In genomic region chr4:6308890-6309643, GRCh38 we compare ENCODE assay signal across 8 cellular contexts. TPM values are rescaled to one million over a fixed set of nuclear protein-coding genes. Genes with fewer than 3 reads are reported as not detected.
DNase-seq lines count a peak whose midpoint lies in the region; ATAC-seq and TF ChIP-seq lines count a peak whose summit lies in the region.

No MANE protein-coding gene starts in this region.

- no peaks in the 10 kb centered on the region for H3K36me3 ChIP-seq in breast epithelium
- H3K36me3 ChIP-seq in mammary epithelial cell (ENCODE audit: insufficient read depth, low read length): no peaks in the 10 kb centered on the region
- no peaks in the 10 kb centered on the region for H3K36me3 ChIP-seq in mesodermal cell (ENCODE audit: control insufficient read depth, insufficient read depth, low read length)
- H3K36me3 ChIP-seq in aorta (ENCODE audit: control insufficient read depth in 1 of 2, insufficient read depth in 2 of 2, low read length in 1 of 2): peaks cover 0 to 2% of the 10 kb centered on the region in 2 donors

- in situ Hi-C loops in mammary epithelial cell (cut with MboI; ENCODE audit: low sequenced_read_pairs in 2 of 2): no loop called here

- H3K9me3 ChIP-seq in breast epithelium (no peaks in the 10 kb centered on the region), mammary epithelial cell (replicated peaks; ENCODE audit: insufficient read depth, low read length) (peaks cover 3% of the 10 kb centered on the region), mesodermal cell (ENCODE audit: control insufficient read depth, low read length) (no peaks in the 10 kb centered on the region), aorta (ENCODE audit: control insufficient read depth, low read length) (no peaks in the 10 kb centered on the region)

- H3K9ac ChIP-seq in mammary epithelial cell (ENCODE audit: insufficient read depth, low read length): no peak overlapping the region

- WGBS in mammary epithelial cell (ENCODE audit: low coverage, missing lambda C conversion rate): 10% methylated on average over 13 of the region's 65 CpGs
- WGBS in mesodermal cell (ENCODE audit: insufficient coverage in 2 of 2), 2 experiments: 8 to 13% methylated on average over 58 to 64 of the region's 65 CpGs
- 3 to 5% methylated on average over 57 to 65 of the region's 65 CpGs for WGBS in aorta, 2 donors

- TF ChIP-seq CTCF in breast epithelium (IDR thresholded peaks at IDR 0.05): peak in 1 of 3 donors; percentile 15
- TF ChIP-seq CTCF in MCF 10A (IDR thresholded peaks at IDR 0.05; ENCODE audit: unreplicated experiment): no peak
- TF ChIP-seq CTCF in mammary epithelial cell (conservative IDR thresholded peaks at IDR 0.05 in 1 of 2, IDR thresholded peaks at IDR 0.05 in 1 of 2; ENCODE audit: extremely low read depth in 1 of 2, insufficient read depth in 1 of 2, low read depth in 1 of 2, low read length in 2 of 2): peak in 1 of 2 donors; percentile 12
- no peak for TF ChIP-seq CTCF in GM20000 (IDR thresholded peaks at IDR 0.05; ENCODE audit: extremely low read depth, missing control alignments)

- dilution Hi-C loops in mammary epithelial cell (cut with HindIII; ENCODE audit: low sequenced_read_pairs): loop anchor here (5.0 kb wide), 3 partner anchors 57 to 87 kb away; no protein-coding TSS in a partner anchor

- H3K27me3 ChIP-seq in breast epithelium (no peaks in the 10 kb centered on the region), mammary epithelial cell (ENCODE audit: insufficient read depth, low read length) (peaks cover 17% of the 10 kb centered on the region), aorta (ENCODE audit: control insufficient read depth in 1 of 2, insufficient read depth in 2 of 2, low read length in 1 of 2) (no peaks in the 10 kb centered on the region)

- CTCF ChIA-PET in MCF 10A (lab: Yijun Ruan, JAX): interaction anchor here (1.5 kb wide), 1 partner anchor 22 kb away, joined by 5 read pairs; no protein-coding TSS in a partner anchor
- CTCF ChIA-PET in mammary epithelial cell (lab: Charles Lee; ENCODE audit: low non-redundant PET): no interaction called here

- no peaks in the 10 kb centered on the region for H3K27me3 Mint-ChIP-seq in MCF 10A (ENCODE audit: insufficient read depth, unreplicated experiment)

- POLR2A ChIA-PET in MCF 10A (lab: Yijun Ruan, JAX): no interaction called here

- ATAC-seq in aorta (ENCODE audit: low FRiP score): peak; percentile 47
- no peak for ATAC-seq in left colon

- no peaks in the 10 kb centered on the region for H3K4me1 Mint-ChIP-seq in MCF 10A (ENCODE audit: insufficient read depth, unreplicated experiment)

- H3K4me3 Mint-ChIP-seq in MCF 10A (ENCODE audit: unreplicated experiment): no peak overlapping the region

- DNase-seq in breast epithelium (ENCODE audit: low spot score in 2 of 2): no peak
- no peak for DNase-seq in MCF 10A (ENCODE audit: unreplicated experiment)
- no peak for DNase-seq in mammary epithelial cell
- DNase-seq in aorta: no peak
- DNase-seq in GM20000 (ENCODE audit: low spot score): no peak
- DNase-seq in cerebellum (ENCODE audit: low spot score): no peak
- DNase-seq in left colon: no peak

- no peaks in the 10 kb centered on the region for H4K20me1 ChIP-seq in mammary epithelial cell (ENCODE audit: insufficient read depth, low read length)

- H3K4me3 ChIP-seq in breast epithelium (peak overlapping the region; percentile 29 to 77 (median 54)), mammary epithelial cell (replicated peaks in 1 of 3; ENCODE audit: insufficient read depth in 1 of 3, low read depth in 2 of 3, low read length in 3 of 3) (peak overlapping the region in 1 of 3 experiments; percentile 23), mesodermal cell (ENCODE audit: extremely low read depth, insufficient read depth, low read length, poor library complexity, severe bottlenecking) (peak overlapping the region; percentile 49), aorta (ENCODE audit: low read length in 2 of 2) (peak overlapping the region in 1 of 2 donors; percentile 65)

- H2AFZ ChIP-seq in mammary epithelial cell (ENCODE audit: low read depth, low read length): peak overlapping the region; percentile 38

- intact Hi-C loops in breast epithelium (cut with DNase I; ENCODE audit: low total_unique reads) (no loop called here), MCF 10A (cut with micrococcal nuclease) (no loop called here), mammary epithelial cell (cut with micrococcal nuclease) (no loop called here), aorta (cut with DNase I) (no loop called here), left colon (cut with DNase I, micrococcal nuclease) (no loop called here)

- no peaks in the 10 kb centered on the region for H3K9me3 Mint-ChIP-seq in MCF 10A (ENCODE audit: unreplicated experiment)

- H3K27ac Mint-ChIP-seq in MCF 10A (ENCODE audit: low read depth, unreplicated experiment): no peak overlapping the region

- H3K4me2 ChIP-seq in mammary epithelial cell (ENCODE audit: insufficient read depth, low read depth, low read length): peak overlapping the region; percentile 54

- H3K36me3 Mint-ChIP-seq in MCF 10A (ENCODE audit: insufficient read depth, unreplicated experiment): no peaks in the 10 kb centered on the region

- TF ChIP-seq POLR2A in breast epithelium (IDR thresholded peaks at IDR 0.05): no peak

- no TSS peak for BruUV-seq in MCF 10A (replicated peaks; lab: Mats Ljungman, UMichigan)
- BruUV-seq in mammary epithelial cell (replicated peaks; lab: Mats Ljungman, UMichigan): no TSS peak

- no peaks in the 10 kb centered on the region for H3K79me2 ChIP-seq in mammary epithelial cell (ENCODE audit: insufficient read depth, low read length)

- H3K27ac ChIP-seq in breast epithelium (peak overlapping the region in 1 of 2 donors; percentile 82), mammary epithelial cell (ENCODE audit: insufficient read depth, low read depth, low read length) (no peak overlapping the region), mesodermal cell (ENCODE audit: low read depth, low read length, severe bottlenecking) (no peak overlapping the region), aorta (ENCODE audit: low read depth in 1 of 2, low read length in 2 of 2) (no peak overlapping the region)

- no peaks in the 10 kb centered on the region for H3K4me1 ChIP-seq in breast epithelium
- H3K4me1 ChIP-seq in mammary epithelial cell (ENCODE audit: insufficient read depth, low read length): no peaks in the 10 kb centered on the region
- H3K4me1 ChIP-seq in mesodermal cell (ENCODE audit: control insufficient read depth, insufficient read depth, low read length, poor library complexity, severe bottlenecking): no peaks in the 10 kb centered on the region
- H3K4me1 ChIP-seq in aorta (ENCODE audit: control insufficient read depth in 1 of 2, insufficient read depth in 2 of 2, low read length in 2 of 2): no peaks in the 10 kb centered on the region

RNA-seq across cellular contexts. Expression of gene WFS1, which starts 39.4 kb away (rescaled TPM):
- total RNA-seq in breast epithelium (10 to 100 TPM; 32.5 to 58.3 (median 37.1) TPM), MCF 10A (2022) (41.7 and 62.4 TPM in 2 replicates), mammary epithelial cell (10 to 100 TPM; 13.3 to 17.8 TPM), aorta (10 to 100 TPM; 63.8 to 66.1 TPM), cerebellum (7.2 TPM), left colon (10 to 100 TPM in 1 of 2 donors, 1 to 10 TPM in 1; 8.3 to 14.7 TPM)
- polyA plus RNA-seq in mammary epithelial cell (15.5 TPM), aorta (10 to 100 TPM; 11.9 to 42.4 TPM)
- 19.4 TPM for polyA minus RNA-seq in mammary epithelial cell
- 27.9 TPM for polyA plus RNA-seq in mesodermal cell (2013, experiment 1 of 2)
- polyA plus RNA-seq in mesodermal cell (2013, experiment 2 of 2): 24.5 TPM
